Comparison of ENCODE assay signal across 8 cellular contexts in the genomic region with DNA sequence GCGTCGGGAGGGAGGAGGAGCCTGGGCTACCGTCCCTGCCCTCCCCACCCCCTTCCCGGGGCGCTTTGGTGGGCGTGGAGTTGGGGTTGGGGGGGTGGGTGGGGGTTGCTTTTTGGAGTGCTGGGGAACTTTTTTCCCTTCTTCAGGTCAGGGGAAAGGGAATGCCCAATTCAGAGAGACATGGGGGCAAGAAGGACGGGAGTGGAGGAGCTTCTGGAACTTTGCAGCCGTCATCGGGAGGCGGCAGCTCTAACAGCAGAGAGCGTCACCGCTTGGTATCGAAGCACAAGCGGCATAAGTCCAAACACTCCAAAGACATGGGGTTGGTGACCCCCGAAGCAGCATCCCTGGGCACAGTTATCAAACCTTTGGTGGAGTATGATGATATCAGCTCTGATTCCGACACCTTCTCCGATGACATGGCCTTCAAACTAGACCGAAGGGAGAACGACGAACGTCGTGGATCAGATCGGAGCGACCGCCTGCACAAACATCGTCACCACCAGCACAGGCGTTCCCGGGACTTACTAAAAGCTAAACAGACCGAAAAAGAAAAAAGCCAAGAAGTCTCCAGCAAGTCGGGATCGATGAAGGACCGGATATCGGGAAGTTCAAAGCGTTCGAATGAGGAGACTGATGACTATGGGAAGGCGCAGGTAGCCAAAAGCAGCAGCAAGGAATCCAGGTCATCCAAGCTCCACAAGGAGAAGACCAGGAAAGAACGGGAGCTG.
DNase-seq lines count a peak whose midpoint lies in the region; ATAC-seq and TF ChIP-seq lines count a peak whose summit lies in the region.

No MANE protein-coding gene starts in this region.

- H3K9me3 Mint-ChIP-seq in stimulated activated naive CD8-positive, alpha-beta T cell treated with anti-CD3 and anti-CD28 coated beads, Interleukin-15, amount 100 ng/mL, for 72 hours: no peaks in the 10 kb centered on the region

- H3K27me3 Mint-ChIP-seq in stimulated activated naive CD8-positive, alpha-beta T cell treated with anti-CD3 and anti-CD28 coated beads, Interleukin-15, amount 100 ng/mL, for 72 hours: no peaks in the 10 kb centered on the region

- POLR2A ChIA-PET in AG04449 (lab: Yijun Ruan, JAX): interaction anchor here (1.1 to 2.4 kb wide), 4 partner anchors 11 to 191 kb away, joined by 3 to 43 read pairs (median 8); a partner anchor contains a TSS

- ATAC-seq in GM18517 (IDR thresholded peaks at IDR 0.05; ENCODE audit: unreplicated experiment): peak; percentile 9
- ATAC-seq in HG03460 (IDR thresholded peaks at IDR 0.05; ENCODE audit: unreplicated experiment): peak; percentile 53
- ATAC-seq in stimulated activated naive CD8-positive, alpha-beta T cell treated with anti-CD3 and anti-CD28 coated beads, Interleukin-15, amount 100 ng/mL, for 72 hours: peak; percentile 82
- no peak for ATAC-seq in GM18858 (IDR thresholded peaks at IDR 0.05; ENCODE audit: unreplicated experiment)

- TF ChIP-seq CTCF in AG04449 (IDR thresholded peaks at IDR 0.05; ENCODE audit: insufficient read depth, low read length, missing control alignments): no peak
- TF ChIP-seq CTCF in WI38 (IDR thresholded peaks at IDR 0.05; ENCODE audit: low read depth, low read length): no peak

- H3K4me3 ChIP-seq in AG04449 (ENCODE audit: low read depth, low read length): peak overlapping the region; percentile 98
- H3K4me3 ChIP-seq in WI38 (ENCODE audit: low read depth, low read length): peak overlapping the region; percentile 97

- CTCF ChIA-PET in AG04449 (lab: Yijun Ruan, JAX): interaction anchor here (0.8 to 2.4 kb wide), 7 partner anchors 11 to 757 kb away, joined by 3 to 11 read pairs (median 5); a partner anchor contains a TSS

- DNase-seq in AG04449 (ENCODE audit: low read depth, low spot score) (no peak), medulla oblongata (ENCODE audit: extremely low spot score) (peak; percentile 55)
- DNase-seq in effector CD8-positive, alpha-beta T cell (lab: John Stamatoyannopoulos, UW): peak; percentile 69
- DNase-seq in stimulated activated naive CD8-positive, alpha-beta T cell treated with anti-CD3 and anti-CD28 coated beads, Interleukin-15, amount 100 ng/mL, for 72 hours: peak in 1 of 2 donors; percentile 28

- peak overlapping the region; percentile 94 to 98 for H3K27ac Mint-ChIP-seq in stimulated activated naive CD8-positive, alpha-beta T cell treated with anti-CD3 and anti-CD28 coated beads, Interleukin-15, amount 100 ng/mL, for 72 hours

- H3K4me1 Mint-ChIP-seq in stimulated activated naive CD8-positive, alpha-beta T cell treated with anti-CD3 and anti-CD28 coated beads, Interleukin-15, amount 100 ng/mL, for 72 hours: peaks cover 50% of the 10 kb centered on the region

- H3K4me3 Mint-ChIP-seq in stimulated activated naive CD8-positive, alpha-beta T cell treated with anti-CD3 and anti-CD28 coated beads, Interleukin-15, amount 100 ng/mL, for 72 hours: peak overlapping the region; percentile 81 to 91
